In the genomic region with DNA sequence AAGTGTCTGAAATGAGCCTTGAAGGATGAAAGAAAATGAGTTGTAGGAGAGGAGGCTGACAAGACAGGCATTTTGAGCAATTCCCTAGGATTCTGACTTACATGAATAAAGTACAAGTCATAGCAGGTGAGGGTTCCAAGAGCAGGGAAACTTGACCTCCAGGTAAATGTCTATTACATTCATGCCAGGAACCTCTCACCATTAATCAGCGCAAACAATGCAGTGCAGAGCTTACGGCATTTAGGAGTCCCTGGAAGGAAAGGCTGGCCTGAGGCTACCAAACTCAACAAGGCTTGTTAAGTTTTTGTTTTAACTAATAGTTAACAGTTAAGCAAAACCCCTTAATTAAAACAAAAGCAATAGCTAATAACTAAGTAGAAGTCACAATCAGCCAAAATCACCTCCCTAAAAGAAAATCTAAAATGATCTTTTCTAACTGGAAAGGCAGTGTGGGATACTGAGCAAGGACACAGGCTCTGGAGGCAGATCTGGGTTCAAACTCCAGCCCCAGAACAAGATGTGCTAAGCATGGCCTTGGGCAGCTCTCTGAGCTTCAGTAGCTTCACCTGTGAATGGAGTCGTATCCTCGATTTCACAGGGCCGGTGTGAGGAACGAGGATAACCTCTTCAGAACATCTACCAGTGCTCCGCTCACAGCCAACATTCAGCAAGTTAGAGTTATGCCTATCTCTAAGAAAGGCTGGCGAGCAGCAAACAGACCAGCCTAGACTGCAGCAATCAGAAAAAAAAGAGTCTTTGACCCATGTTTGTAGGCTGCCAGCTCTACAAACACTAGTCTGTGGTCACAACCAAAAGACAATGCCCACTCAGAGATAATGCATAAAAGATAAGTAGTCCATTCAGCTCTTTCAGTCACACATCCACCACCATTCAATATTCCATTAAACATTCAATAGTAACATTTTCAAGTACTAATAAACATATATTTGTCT, we compare ENCODE assay signal across 10 cellular contexts. TPM values are rescaled to one million over a fixed set of nuclear protein-coding genes. Genes with fewer than 3 reads are reported as not detected.
A peak's percentile ranks its signal among the peaks of the same experiment; 100 is the strongest.
DNase-seq lines count a peak whose midpoint lies in the region; ATAC-seq and TF ChIP-seq lines count a peak whose summit lies in the region.
"Had no signal": no experiment of that assay in that cellular context is flagged by ENCODE, and none has a peak within 500 bp of the region (broad histone marks: within the 10 kb centered on the region; RNA-seq: fewer than 3 reads in every experiment).

No MANE protein-coding gene starts in this region.

- H3K27ac Mint-ChIP-seq in activated naive CD4-positive, alpha-beta T cell treated with anti-CD3 and anti-CD28 coated beads, Interleukin-2, amount 50 U/mL, for 24 hours, result peak overlapping the region; percentile 44
- peak overlapping the region; percentile 68 for H3K27ac Mint-ChIP-seq in activated B cell treated with CpG ODN at 0.5 μM for 24 hours

- H3K27me3 ChIP-seq in uterus, result no peaks in the 10 kb centered on the region

- no peaks in the 10 kb centered on the region for H3K36me3 ChIP-seq in uterus

- CTCF ChIA-PET in activated B cell treated with CpG ODN at 0.5 μM for 24 hours (lab: Charles Lee), result interaction anchor here (0.8 to 1.5 kb wide), 3 partner anchors 8 to 36 kb away, joined by 3 to 8 read pairs (median 3); no protein-coding TSS in a partner anchor

- H3K4me3 Mint-ChIP-seq in activated naive CD4-positive, alpha-beta T cell treated with anti-CD3 and anti-CD28 coated beads, Interleukin-2, amount 50 U/mL, for 24 hours, result peak overlapping the region; percentile 34
- H3K4me3 Mint-ChIP-seq in activated B cell treated with CpG ODN at 0.5 μM for 24 hours, result no peak overlapping the region

- peaks cover 22% of the 10 kb centered on the region for H3K36me3 Mint-ChIP-seq in activated naive CD4-positive, alpha-beta T cell treated with anti-CD3 and anti-CD28 coated beads, Interleukin-2, amount 50 U/mL, for 24 hours
- H3K36me3 Mint-ChIP-seq in activated B cell treated with CpG ODN at 0.5 μM for 24 hours (ENCODE audit: low read depth), result peaks cover 11% of the 10 kb centered on the region

- intact Hi-C loops in activated B cell treated with CpG ODN at 0.5 μM for 24 hours (cut with micrococcal nuclease) (loop anchor here (1.0 kb wide), 1 partner anchor 11 kb away; no protein-coding TSS in a partner anchor), uterus (cut with DNase I; ENCODE audit: low total_unique reads) (no loop called here)

- peaks cover 4% of the 10 kb centered on the region for H3K9me3 Mint-ChIP-seq in activated naive CD4-positive, alpha-beta T cell treated with anti-CD3 and anti-CD28 coated beads, Interleukin-2, amount 50 U/mL, for 24 hours
- peaks cover 3% of the 10 kb centered on the region for H3K9me3 Mint-ChIP-seq in activated B cell treated with CpG ODN at 0.5 μM for 24 hours

- peaks cover 0 to 4% of the 10 kb centered on the region in 2 donors for H3K9me3 ChIP-seq in uterus

- no peaks in the 10 kb centered on the region for H3K27me3 Mint-ChIP-seq in activated naive CD4-positive, alpha-beta T cell treated with anti-CD3 and anti-CD28 coated beads, Interleukin-2, amount 50 U/mL, for 24 hours
- H3K27me3 Mint-ChIP-seq in activated B cell treated with CpG ODN at 0.5 μM for 24 hours, result no peaks in the 10 kb centered on the region

- POLR2A ChIA-PET in activated B cell treated with CpG ODN at 0.5 μM for 24 hours (lab: Charles Lee), result interaction anchor here (0.6 to 2.1 kb wide), 3 partner anchors 8 to 135 kb away, joined by 3 to 6 read pairs (median 5); no protein-coding TSS in a partner anchor

- peaks cover 5 to 10% of the 10 kb centered on the region in 2 donors for H3K4me1 ChIP-seq in uterus

- no peak for TF ChIP-seq CTCF in activated B cell treated with CpG ODN at 0.5 μM for 24 hours (IDR thresholded peaks at IDR 0.05)
- TF ChIP-seq CTCF in uterus (IDR thresholded peaks at IDR 0.05), result no peak

- ATAC-seq in activated B cell treated with CpG ODN at 0.5 μM for 24 hours (ENCODE audit: low read depth) (no peak), HG03025 (IDR thresholded peaks at IDR 0.05; ENCODE audit: low FRiP score, unreplicated experiment) (no peak)

- no peak overlapping the region for H3K4me3 ChIP-seq in uterus

- H3K4me1 Mint-ChIP-seq in activated naive CD4-positive, alpha-beta T cell treated with anti-CD3 and anti-CD28 coated beads, Interleukin-2, amount 50 U/mL, for 24 hours, result peaks cover 77% of the 10 kb centered on the region
- H3K4me1 Mint-ChIP-seq in activated B cell treated with CpG ODN at 0.5 μM for 24 hours, result peaks cover 72% of the 10 kb centered on the region

- DNase-seq in activated naive CD4-positive, alpha-beta T cell (lab: John Stamatoyannopoulos, UW), result no peak
- DNase-seq in activated B cell treated with CpG ODN at 0.5 μM for 24 hours (no peak), left kidney (ENCODE audit: low read depth, low spot score) (peak; percentile 33), uterus (no peak), occipital lobe (lab: John Stamatoyannopoulos, UW) (no peak), CD1c-positive myeloid dendritic cell (ENCODE audit: extremely low spot score) (no peak)
- DNase-seq: DND-41; stimulated activated CD8-positive, alpha-beta memory T cell treated with anti-CD3 and anti-CD28 coated beads, Interleukin-4, amount 100 ng/mL, for 48 hours had no signal

- peak overlapping the region; percentile 74 to 78 for H3K27ac ChIP-seq in uterus

- TF ChIP-seq POLR2A in uterus (IDR thresholded peaks at IDR 0.05), result no peak

RNA-seq across cellular contexts. Expression of a gene that starts 16.9 kb away (rescaled TPM):
- 34.5 and 40.8 TPM in 2 replicates for total RNA-seq in activated B cell treated with CpG ODN at 0.5 μM for 24 hours
- 10 to 100 TPM in 3 of 4 donors, 1 to 10 TPM in 1; 3.6 to 34.1 (median 21.1) TPM for total RNA-seq in uterus
- total RNA-seq in occipital lobe, result 10.3 TPM

RNA-seq across cellular contexts. Expression of a gene that starts 47.7 kb away (rescaled TPM):
- total RNA-seq in activated B cell treated with CpG ODN at 0.5 μM for 24 hours (22.4 and 29.5 TPM in 2 replicates), uterus (10 to 100 TPM; 40.0 to 61.8 (median 49.9) TPM), occipital lobe (38.1 TPM)
